ENCODE assay signal across 19 cellular contexts in the genomic region with DNA sequence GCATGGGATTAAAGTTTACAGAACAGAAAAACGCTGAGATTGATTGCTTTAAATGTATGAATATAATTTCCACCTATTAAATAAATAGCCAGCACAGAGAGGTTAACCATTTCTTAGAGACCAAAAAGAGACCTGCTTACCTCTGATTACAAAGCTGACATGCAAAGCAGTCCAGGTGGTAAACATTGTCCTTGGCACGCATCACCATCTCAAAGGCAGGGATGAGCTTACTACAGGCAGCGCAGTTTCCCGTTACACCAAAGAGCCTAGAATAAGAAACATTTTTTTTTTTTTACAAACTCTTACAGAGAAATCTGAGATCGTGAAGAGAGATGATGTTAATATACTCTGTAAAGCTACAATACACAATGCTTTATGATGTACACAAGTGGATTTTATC. TPM values are rescaled to one million over a fixed set of nuclear protein-coding genes. Genes with fewer than 3 reads are reported as not detected.
"Had no signal": no experiment of that assay in that cellular context is flagged by ENCODE, and none has a peak within 500 bp of the region (broad histone marks: within the 10 kb centered on the region; RNA-seq: fewer than 3 reads in every experiment).

No MANE protein-coding gene starts in this region.

- H3K27me3 Mint-ChIP-seq: naive B cell had no signal

- ATAC-seq: esophagus mucosa, heart left ventricle, pancreas, right cardiac atrium had no signal

- H3K9me3 Mint-ChIP-seq: nephron had no signal

- H3K27ac ChIP-seq: heart left ventricle, pancreas had no signal

- H3K4me1 Mint-ChIP-seq: naive B cell, nephron had no signal

- H3K4me3 Mint-ChIP-seq: naive B cell, nephron had no signal

- H3K4me1 ChIP-seq: heart left ventricle had no signal

- H3K27me3 ChIP-seq: heart left ventricle, pancreas had no signal

- H3K36me3 Mint-ChIP-seq: naive B cell had no signal

- H3K36me3 ChIP-seq: heart left ventricle, pancreas had no signal

- H3K27ac Mint-ChIP-seq: naive B cell, nephron, progenitor cell of endocrine pancreas had no signal

- H3K4me3 ChIP-seq: heart left ventricle, pancreas had no signal

- DNase-seq: effector memory CD4-positive, alpha-beta T cell; heart left ventricle; hippocampal formation; kidney glomerular epithelial cell; mesendoderm; naive B cell; occipital lobe; pancreas; right cardiac atrium; small intestine; stimulated activated CD4-positive, alpha-beta T cell treated with anti-CD3 and anti-CD28 coated beads, Interleukin-12 subunit alpha, Interleukin-12 subunit beta, amount 100 ng/mL, for 4 hours; stimulated activated naive CD4-positive, alpha-beta T cell treated with Interleukin-2 at 50 U/mL for 16 hours; trophoblast cell had no signal

RNA-seq across cellular contexts. Expression of gene LMO3, which starts 45.7 kb away (rescaled TPM):
- total RNA-seq: glomerular endothelial cell, liver, lung microvascular endothelial cell had no signal
